In genomic region chr9:121427899-121428298, GRCh38 we compare ENCODE assay signal across 10 cellular contexts.
"Had no signal": no experiment of that assay in that cellular context is flagged by ENCODE, and none has a peak within 500 bp of the region (broad histone marks: within the 10 kb centered on the region; RNA-seq: fewer than 3 reads in every experiment).

No MANE protein-coding gene starts in this region.

- FAIRE-seq: H1 had no signal

- H3K36me3 ChIP-seq: HAP-1 had no signal

- H2AFZ ChIP-seq: GM23248, GM23338 had no signal

- H3K9ac ChIP-seq: GM23248 had no signal

- ATAC-seq: GM23338, HCT116 had no signal

- DNase-seq: GM23248, GOT3, H7, H9, HCEC 1CT, HFFc6 had no signal

- H3K27ac ChIP-seq: GM23248 had no signal

- H3K4me3 ChIP-seq: GM23248, GM23338, HAP-1 had no signal
